In the genomic region with DNA sequence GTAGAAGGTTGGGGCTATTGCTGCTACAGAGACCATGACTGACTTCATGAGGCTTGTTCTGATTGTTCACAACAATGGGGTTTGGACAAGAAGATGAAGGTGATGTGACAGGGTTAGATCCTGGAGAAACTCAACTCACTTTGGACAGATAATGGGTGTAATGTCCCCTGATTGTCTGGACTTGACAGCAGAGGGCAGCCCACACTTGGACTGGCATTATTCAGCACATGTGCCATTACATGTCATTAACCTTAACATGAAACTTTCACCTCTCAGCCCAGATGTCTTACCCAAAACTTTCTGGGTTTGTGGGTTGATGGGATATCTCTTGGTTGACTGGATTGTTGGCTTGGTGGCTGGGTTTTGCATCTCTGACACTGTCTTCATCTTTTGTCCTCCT, we compare ENCODE assay signal across 12 cellular contexts.
DNase-seq lines count a peak whose midpoint lies in the region; ATAC-seq, FAIRE-seq and TF ChIP-seq lines count a peak whose summit lies in the region.
"Had no signal": no experiment of that assay in that cellular context is flagged by ENCODE, and none has a peak within 500 bp of the region (broad histone marks: within the 10 kb centered on the region; RNA-seq: fewer than 3 reads in every experiment).

No MANE protein-coding gene starts in this region.

- H3K36me3 ChIP-seq in adrenal gland (replicated peaks in 1 of 2) = no peaks in the 10 kb centered on the region
- no peaks in the 10 kb centered on the region for H3K36me3 ChIP-seq in kidney (ENCODE audit: control insufficient read depth in 1 of 2, insufficient read depth in 2 of 2, low read length in 2 of 2)

- DNase-seq in ACHN = peak; percentile 12
- peak; percentile 4 for DNase-seq in HCEC 1CT
- peak in 3 of 7 donors; percentile 14 to 48 (median 22) for DNase-seq in adrenal gland
- DNase-seq in kidney = no peak
- no peak for DNase-seq in GM12891 (ENCODE audit: insufficient read length, low spot score)
- DNase-seq in stimulated activated effector memory CD8-positive, alpha-beta T cell treated with anti-CD3 and anti-CD28 coated beads, Interleukin-12 subunit alpha, Interleukin-12 subunit beta, amount 100 ng/mL, for 72 hours (ENCODE audit: low spot score in 2 of 2) = no peak
- DNase-seq in effector memory CD8-positive, alpha-beta T cell = no peak
- DNase-seq in COLO829 (ENCODE audit: low spot score) = no peak
- DNase-seq: CD8-positive, alpha-beta T cell; left colon; NCI-H146 had no signal

- TF ChIP-seq POLR2A in adrenal gland (IDR thresholded peaks at IDR 0.05) = no peak
- no peak for TF ChIP-seq POLR2A in GM12891 (IDR thresholded peaks at IDR 0.05; ENCODE audit: low read depth, low read length)

- peaks cover 4 to 13% of the 10 kb centered on the region in 2 donors for H3K27me3 Mint-ChIP-seq in effector memory CD8-positive, alpha-beta T cell

- TF ChIP-seq CTCF in adrenal gland (IDR thresholded peaks at IDR 0.05) (peak in 5 of 6 experiments; percentile 16 to 35 (median 29)), kidney (IDR thresholded peaks at IDR 0.05; ENCODE audit: borderline replicate concordance, extremely low read depth, insufficient read depth) (peak; percentile 9)

- H3K4me3 ChIP-seq in adrenal gland (no peak overlapping the region), kidney (ENCODE audit: low read length in 2 of 2) (no peak overlapping the region)

- in situ Hi-C loops in ACHN (cut with HindIII; ENCODE audit: low pct_ligation_motif_present, low pct_unique_long_range_greater_than_20kb, low sequenced_read_pairs) = no loop called here

- no peaks in the 10 kb centered on the region for H3K36me3 Mint-ChIP-seq in stimulated activated effector memory CD8-positive, alpha-beta T cell treated with anti-CD3 and anti-CD28 coated beads, Interleukin-12 subunit alpha, Interleukin-12 subunit beta, amount 100 ng/mL, for 72 hours
- no peaks in the 10 kb centered on the region for H3K36me3 Mint-ChIP-seq in effector memory CD8-positive, alpha-beta T cell (ENCODE audit: insufficient read depth)
- H3K36me3 Mint-ChIP-seq: CD8-positive, alpha-beta T cell had no signal

- FAIRE-seq in kidney (lab: Jason Lieb, UNC) = no peak
- FAIRE-seq in GM12891 (lab: Jason Lieb, UNC) = no peak

- no peak overlapping the region for H3K27ac Mint-ChIP-seq in stimulated activated effector memory CD8-positive, alpha-beta T cell treated with anti-CD3 and anti-CD28 coated beads, Interleukin-12 subunit alpha, Interleukin-12 subunit beta, amount 100 ng/mL, for 72 hours
- H3K27ac Mint-ChIP-seq in effector memory CD8-positive, alpha-beta T cell = no peak overlapping the region
- H3K27ac Mint-ChIP-seq: activated T-helper 1 cell treated with anti-CD3 and anti-CD28 coated beads, Interleukin-12 subunit alpha, Interleukin-12 subunit beta, Interleukin-2, Interleukin-4 antibody, amounts not matched to agents 30 ng/mL and 10 ng/mL and 1 ng/mL, durations not matched to agents 14 hours and 24 hours and 36 hours; CD8-positive, alpha-beta T cell had no signal

- no peaks in the 10 kb centered on the region for H3K4me1 Mint-ChIP-seq in stimulated activated effector memory CD8-positive, alpha-beta T cell treated with anti-CD3 and anti-CD28 coated beads, Interleukin-12 subunit alpha, Interleukin-12 subunit beta, amount 100 ng/mL, for 72 hours
- no peaks in the 10 kb centered on the region for H3K4me1 Mint-ChIP-seq in effector memory CD8-positive, alpha-beta T cell (ENCODE audit: low read depth in 2 of 2)

- intact Hi-C loops in adrenal gland (cut with DNase I) = no loop called here
- intact Hi-C loops in kidney (cut with DNase I) = no loop called here

- ATAC-seq in stimulated activated effector memory CD8-positive, alpha-beta T cell treated with anti-CD3 and anti-CD28 coated beads, Interleukin-12 subunit alpha, Interleukin-12 subunit beta, amount 100 ng/mL, for 72 hours = no peak
- no peak for ATAC-seq in effector memory CD8-positive, alpha-beta T cell (replicated peaks)
- ATAC-seq: CD8-positive, alpha-beta T cell; left colon had no signal

- H3K27ac ChIP-seq in adrenal gland (no peak overlapping the region), kidney (ENCODE audit: low read depth in 2 of 2, low read length in 2 of 2) (no peak overlapping the region)

- H3K9me3 ChIP-seq in adrenal gland (replicated peaks in 1 of 3) = no peaks in the 10 kb centered on the region
- H3K9me3 ChIP-seq in kidney (ENCODE audit: control insufficient read depth in 1 of 2, low read length in 2 of 2) = no peaks in the 10 kb centered on the region

- H3K9ac ChIP-seq in kidney (ENCODE audit: low read length in 2 of 2) = no peak overlapping the region

- H3K4me3 Mint-ChIP-seq in stimulated activated effector memory CD8-positive, alpha-beta T cell treated with anti-CD3 and anti-CD28 coated beads, Interleukin-12 subunit alpha, Interleukin-12 subunit beta, amount 100 ng/mL, for 72 hours = no peak overlapping the region
- H3K4me3 Mint-ChIP-seq in effector memory CD8-positive, alpha-beta T cell = no peak overlapping the region
- H3K4me3 Mint-ChIP-seq: activated T-helper 1 cell treated with anti-CD3 and anti-CD28 coated beads, Interleukin-12 subunit alpha, Interleukin-12 subunit beta, Interleukin-2, Interleukin-4 antibody, amounts not matched to agents 30 ng/mL and 10 ng/mL and 1 ng/mL, durations not matched to agents 14 hours and 24 hours and 36 hours; CD8-positive, alpha-beta T cell had no signal

- H3K4me1 ChIP-seq in adrenal gland (replicated peaks in 1 of 2) = no peaks in the 10 kb centered on the region
- no peaks in the 10 kb centered on the region for H3K4me1 ChIP-seq in kidney (ENCODE audit: control insufficient read depth in 1 of 2, insufficient read depth in 1 of 2, low read depth in 1 of 2, low read length in 2 of 2)

- peaks cover 5% of the 10 kb centered on the region for H3K9me3 Mint-ChIP-seq in stimulated activated effector memory CD8-positive, alpha-beta T cell treated with anti-CD3 and anti-CD28 coated beads, Interleukin-12 subunit alpha, Interleukin-12 subunit beta, amount 100 ng/mL, for 72 hours
- no peaks in the 10 kb centered on the region for H3K9me3 Mint-ChIP-seq in effector memory CD8-positive, alpha-beta T cell
- H3K9me3 Mint-ChIP-seq: CD8-positive, alpha-beta T cell had no signal

- no peaks in the 10 kb centered on the region for H3K27me3 ChIP-seq in adrenal gland

TF ChIP-seq in GM12891, 5 proteins besides CTCF, POLR2A, EP300 and RAD21:
- TF ChIP-seq POLR2AphosphoS5 (IDR thresholded peaks at IDR 0.05; ENCODE audit: low read depth, low read length) = no peak
- TF ChIP-seq SPI1 (IDR thresholded peaks at IDR 0.05; ENCODE audit: low read depth, low read length) = no peak
- no peak for TF ChIP-seq PAX5 (IDR thresholded peaks at IDR 0.05; ENCODE audit: insufficient read depth, low read length, severe bottlenecking)
- no peak for TF ChIP-seq TAF1 (IDR thresholded peaks at IDR 0.05; ENCODE audit: low read depth, low read length)
- TF ChIP-seq POU2F2 (IDR thresholded peaks at IDR 0.05; ENCODE audit: low read depth, low read length) = no peak

Comparison
In these comparisons a context has a peak if more than half of its experiments do, and no peak if none do; other contexts are left out.
1. DNase-seq: peak in ACHN (single experiment) and HCEC 1CT (single experiment); none in kidney (single experiment), GM12891 (single experiment), stimulated activated effector memory CD8-positive, alpha-beta T cell treated with anti-CD3 and anti-CD28 coated beads, Interleukin-12 subunit alpha, Interleukin-12 subunit beta, amount 100 ng/mL, for 72 hours (0 of 2), effector memory CD8-positive, alpha-beta T cell (0 of 3) and COLO829 (single experiment).